9 cellular contexts compared by ENCODE assay signal in the genomic region with DNA sequence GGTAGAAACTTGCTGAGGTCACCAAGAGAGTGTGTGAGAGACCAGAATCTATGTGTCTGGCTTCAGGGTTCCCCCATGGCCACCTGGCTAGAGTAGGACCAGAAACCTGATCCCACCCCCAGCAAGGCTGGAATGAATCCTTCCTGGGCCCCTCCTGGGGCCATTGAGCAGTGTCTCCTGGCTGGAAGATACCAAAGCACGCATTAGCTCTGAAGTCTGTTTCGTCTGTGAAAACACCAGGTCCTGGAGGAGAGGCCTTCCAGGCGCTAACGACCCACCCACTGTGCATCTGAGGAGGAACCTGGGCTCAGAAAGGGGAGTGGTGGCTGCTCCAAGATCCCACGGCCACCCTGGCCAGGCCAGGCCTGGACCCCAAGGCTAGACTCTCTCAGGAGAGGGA. TPM values are rescaled to one million over a fixed set of nuclear protein-coding genes. Genes with fewer than 3 reads are reported as not detected.
DNase-seq lines count a peak whose midpoint lies in the region; TF ChIP-seq lines count a peak whose summit lies in the region.
"Had no signal": no experiment of that assay in that cellular context is flagged by ENCODE, and none has a peak within 500 bp of the region (broad histone marks: within the 10 kb centered on the region; RNA-seq: fewer than 3 reads in every experiment).

No MANE protein-coding gene starts in this region.

- CTCF ChIA-PET in PC-9 (lab: Charles Lee) (no interaction called here), SK-N-SH (lab: Yijun Ruan, JAX) (interaction anchor here (0.9 to 1.3 kb wide), 3 partner anchors 11 to 46 kb away, joined by 3 to 5 read pairs (median 3); no protein-coding TSS in a partner anchor)

- no peak for TF ChIP-seq POLR2A in esophagus muscularis mucosa (IDR thresholded peaks at IDR 0.05; ENCODE audit: low read depth)

- H3F3A ChIP-seq in PC-9 (ENCODE audit: insufficient read depth, low read depth), result peaks cover 60% of the 10 kb centered on the region
- H3F3A ChIP-seq in SK-N-SH (replicated peaks; ENCODE audit: insufficient read depth), result no peaks in the 10 kb centered on the region

- peaks cover 66% of the 10 kb centered on the region for H3K79me2 ChIP-seq in PC-9 (ENCODE audit: low read depth)
- no peaks in the 10 kb centered on the region for H3K79me2 ChIP-seq in SK-N-SH (ENCODE audit: insufficient read depth)

- H3K27me3 ChIP-seq in PC-9 (ENCODE audit: insufficient read depth, low read depth) (no peaks in the 10 kb centered on the region), esophagus muscularis mucosa (no peaks in the 10 kb centered on the region), SK-N-SH (ENCODE audit: insufficient read depth) (no peaks in the 10 kb centered on the region)

- intact Hi-C loops in PC-9 (cut with micrococcal nuclease; ENCODE audit: unreplicated experiment) (loop anchor here (2.0 kb wide), 1 partner anchor 31 kb away; no protein-coding TSS in a partner anchor), esophagus muscularis mucosa (cut with DNase I) (no loop called here)

- H3K36me3 ChIP-seq in PC-9 (ENCODE audit: low read depth) (peaks cover 25% of the 10 kb centered on the region; the same call in 1 of the 2 replicates), esophagus muscularis mucosa (no peaks in the 10 kb centered on the region), SK-N-SH (replicated peaks in 1 of 2; ENCODE audit: control insufficient read depth in 1 of 2, insufficient read depth in 2 of 2, low read length in 1 of 2) (no peaks in the 10 kb centered on the region)

- H3K27ac ChIP-seq in PC-9 (peak overlapping the region; percentile 99), esophagus muscularis mucosa (replicated peaks in 1 of 4) (peak overlapping the region; percentile 42 to 58 (median 56)), skin epidermis (peak overlapping the region in 20 of 21 experiments; percentile 31 to 85 (median 75)), SK-N-SH (ENCODE audit: low read depth in 2 of 2, low read length in 1 of 2) (no peak overlapping the region)

- H3K9me2 ChIP-seq in PC-9 (ENCODE audit: insufficient read depth) (no peaks in the 10 kb centered on the region), SK-N-SH (no peaks in the 10 kb centered on the region)

- H3K4me2 ChIP-seq in PC-9 (peak overlapping the region; percentile 97), SK-N-SH (no peak overlapping the region)

- TF ChIP-seq EP300 in esophagus muscularis mucosa (IDR thresholded peaks at IDR 0.05) (no peak), SK-N-SH (IDR thresholded peaks at IDR 0.05; ENCODE audit: borderline replicate concordance in 1 of 2, low read depth in 1 of 2, low read length in 1 of 2) (no peak)

- POLR2A ChIA-PET in PC-9 (lab: Charles Lee; ENCODE audit: unreplicated experiment), result interaction anchor here (0.6 to 0.7 kb wide), 3 partner anchors 11 to 511 kb away, joined by 3 to 4 read pairs (median 3); no protein-coding TSS in a partner anchor
- POLR2A ChIA-PET in SK-N-SH (lab: Yijun Ruan, JAX), result no interaction called here

- no peak for TF ChIP-seq RAD21 in SK-N-SH (IDR thresholded peaks at IDR 0.05; ENCODE audit: low read length)

- H3K4me3 ChIP-seq in PC-9 (peak overlapping the region; percentile 69), esophagus muscularis mucosa (peak overlapping the region in 2 of 4 donors; percentile 23 to 24), skin epidermis (peak overlapping the region in 1 of 7 experiments; percentile 21), SK-N-SH (ENCODE audit: low read depth in 2 of 2, low read length in 1 of 2) (no peak overlapping the region)

- no peak overlapping the region for H2AFZ ChIP-seq in PC-9
- no peak overlapping the region for H2AFZ ChIP-seq in SK-N-SH (ENCODE audit: low read depth)

- H4K20me1 ChIP-seq in PC-9 (ENCODE audit: insufficient read depth), result no peaks in the 10 kb centered on the region
- H4K20me1 ChIP-seq in SK-N-SH (ENCODE audit: insufficient read depth), result no peaks in the 10 kb centered on the region

- 66% methylated on average over 5 of the region's 5 CpGs for WGBS in esophagus muscularis mucosa
- 40% methylated on average over 1 of the region's 5 CpGs for WGBS in SK-N-SH (ENCODE audit: low lambda C conversion rate)

- H3K4me1 ChIP-seq in PC-9 (replicated peaks; ENCODE audit: insufficient read depth), result peaks cover 81% of the 10 kb centered on the region
- H3K4me1 ChIP-seq in esophagus muscularis mucosa, result peaks cover 64 to 92% (median 80%) of the 10 kb centered on the region in 4 donors
- peaks cover 22 to 27% of the 10 kb centered on the region in 2 experiments; a peak in 3 of 4 replicates for H3K4me1 ChIP-seq in SK-N-SH (ENCODE audit: control insufficient read depth in 1 of 2, insufficient read depth in 2 of 2, low read depth in 1 of 2, low read length in 1 of 2)

- H3K9ac ChIP-seq in SK-N-SH, result no peak overlapping the region

- BruUV-seq in PC-9 (replicated peaks; lab: Mats Ljungman, UMichigan), result no TSS peak

- TF ChIP-seq CTCF in PC-9 (conservative IDR thresholded peaks at IDR 0.05) (no peak), esophagus muscularis mucosa (IDR thresholded peaks at IDR 0.05) (no peak), SK-N-SH (IDR thresholded peaks at IDR 0.05) (no peak)

- H3K9me3 ChIP-seq in PC-9 (ENCODE audit: insufficient read depth, low read depth), result no peaks in the 10 kb centered on the region
- no peaks in the 10 kb centered on the region for H3K9me3 ChIP-seq in esophagus muscularis mucosa
- H3K9me3 ChIP-seq in SK-N-SH, result no peaks in the 10 kb centered on the region

- DNase-seq in ELF-1 (ENCODE audit: low read depth, low spot score) (peak; percentile 20), PC-9 (no peak), esophagus muscularis mucosa (ENCODE audit: extremely low spot score) (no peak), SK-N-SH (no peak), SKM-1 treated with dmso at 0.1 percent for 144 hours (lab: John Stamatoyannopoulos, UW; ENCODE audit: unreplicated experiment) (no peak)
- no peak for DNase-seq in stimulated activated CD4-positive, alpha-beta T cell treated with anti-CD3 and anti-CD28 coated beads, Interleukin-2, amount 100 ng/mL, for 48 hours
- DNase-seq: activated CD4-positive, CD25-positive, alpha-beta regulatory T cell; glutamatergic neuron had no signal

TF ChIP-seq in SK-N-SH, 30 proteins besides CTCF, POLR2A, EP300 and RAD21:
- TF ChIP-seq, protein P1, sequence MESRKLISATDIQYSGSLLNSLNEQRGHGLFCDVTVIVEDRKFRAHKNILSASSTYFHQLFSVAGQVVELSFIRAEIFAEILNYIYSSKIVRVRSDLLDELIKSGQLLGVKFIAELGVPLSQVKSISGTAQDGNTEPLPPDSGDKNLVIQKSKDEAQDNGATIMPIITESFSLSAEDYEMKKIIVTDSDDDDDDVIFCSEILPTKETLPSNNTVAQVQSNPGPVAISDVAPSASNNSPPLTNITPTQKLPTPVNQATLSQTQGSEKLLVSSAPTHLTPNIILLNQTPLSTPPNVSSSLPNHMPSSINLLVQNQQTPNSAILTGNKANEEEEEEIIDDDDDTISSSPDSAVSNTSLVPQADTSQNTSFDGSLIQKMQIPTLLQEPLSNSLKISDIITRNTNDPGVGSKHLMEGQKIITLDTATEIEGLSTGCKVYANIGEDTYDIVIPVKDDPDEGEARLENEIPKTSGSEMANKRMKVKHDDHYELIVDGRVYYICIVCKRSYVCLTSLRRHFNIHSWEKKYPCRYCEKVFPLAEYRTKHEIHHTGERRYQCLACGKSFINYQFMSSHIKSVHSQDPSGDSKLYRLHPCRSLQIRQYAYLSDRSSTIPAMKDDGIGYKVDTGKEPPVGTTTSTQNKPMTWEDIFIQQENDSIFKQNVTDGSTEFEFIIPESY (IDR thresholded peaks at IDR 0.05; ENCODE audit: borderline replicate concordance, low read depth), result no peak
- no peak for TF ChIP-seq RXRA (IDR thresholded peaks at IDR 0.05; ENCODE audit: borderline replicate concordance, low read depth)
- no peak for TF ChIP-seq NRF1 (IDR thresholded peaks at IDR 0.05; ENCODE audit: low read depth, low read length)
- TF ChIP-seq ELF1 (IDR thresholded peaks at IDR 0.05), result no peak
- no peak for TF ChIP-seq RFX5 (IDR thresholded peaks at IDR 0.05; ENCODE audit: low read length)
- no peak for TF ChIP-seq YY1 (IDR thresholded peaks at IDR 0.05; ENCODE audit: low read depth)

RNA-seq across cellular contexts. Expression of a gene that starts 15.5 kb away (rescaled TPM):
- 89.3 and 99.4 TPM in 2 replicates for total RNA-seq in PC-9 (2021)
- 10 to 100 TPM; 19.1 to 60.6 (median 47.1) TPM for total RNA-seq in esophagus muscularis mucosa
- 18.3 and 20.7 TPM in 2 replicates for polyA plus RNA-seq in SK-N-SH (2012; rRNA removed)
- polyA plus RNA-seq in SK-N-SH (2012; cell fraction: cytosol; rRNA removed), result 8.1 and 14.3 TPM in 2 replicates
- 8.7 TPM in 2 replicates for polyA plus RNA-seq in SK-N-SH (2012; cell fraction: nucleus; rRNA removed)

Comparison
In these comparisons a context has a peak if more than half of its experiments do, and no peak if none do; other contexts are left out.
1. H3K27ac ChIP-seq: peak in PC-9 (single experiment), esophagus muscularis mucosa (4 of 4) and skin epidermis (20 of 21); none in SK-N-SH (0 of 2).